In the genomic region with DNA sequence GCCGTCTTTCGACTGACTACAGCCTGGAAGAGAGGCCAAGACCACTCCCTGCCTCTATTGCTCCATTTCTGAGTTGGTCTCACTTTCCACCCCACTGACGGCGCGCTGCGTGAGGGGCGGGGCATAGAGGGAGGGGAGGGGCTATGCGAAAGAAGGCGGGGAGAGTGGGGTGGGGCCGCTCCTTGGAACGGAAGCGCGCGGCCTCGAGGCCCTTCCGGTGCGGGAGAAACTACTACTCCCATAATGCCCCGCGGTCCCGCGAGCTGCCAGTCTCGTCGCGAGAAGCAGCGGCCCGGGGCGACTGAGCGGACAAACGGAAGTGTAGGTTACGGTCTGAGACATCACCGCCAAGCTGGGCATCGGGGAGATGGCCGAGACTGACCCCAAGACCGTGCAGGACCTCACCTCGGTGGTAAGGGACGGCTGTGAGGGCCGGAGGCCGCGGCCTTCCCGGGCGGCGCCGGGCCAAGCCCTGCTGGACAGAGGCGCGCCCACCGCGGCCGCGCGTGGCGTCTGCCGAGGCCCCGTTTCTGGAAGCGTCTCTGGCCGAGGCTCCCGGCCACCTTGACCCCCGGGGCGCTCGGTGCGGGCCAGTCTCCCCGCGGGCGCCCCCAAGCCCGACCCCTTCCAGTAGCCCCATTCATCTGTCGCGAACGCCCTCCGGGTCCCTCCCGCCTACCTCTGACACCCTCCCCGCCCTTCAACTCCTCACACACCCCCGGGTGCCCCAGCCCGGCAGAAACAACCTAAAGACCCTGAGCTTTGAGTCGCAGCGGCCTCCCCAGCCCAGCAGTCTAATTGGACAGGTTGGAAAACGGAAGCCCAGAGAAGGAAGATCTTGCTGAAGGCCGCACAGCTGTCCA, we compare ENCODE assay signal across 1 cellular context.
TF ChIP-seq lines count a peak whose summit lies in the region.

TSS of gene HSBP1 (plus strand) at position 269 of the 863 bp plus-strand sequence. CDS start at position 368, 99 bp downstream.

TF ChIP-seq in K562, 482 proteins besides CTCF, POLR2A, EP300 and RAD21 (continued from another document and continues in another):
- no peak for TF ChIP-seq BDP1 (IDR thresholded peaks at IDR 0.05; ENCODE audit: insufficient read depth, insufficient read length)
- peak; percentile 93 for TF ChIP-seq ARHGAP35 (IDR thresholded peaks at IDR 0.05; ENCODE audit: partially characterized antibody)
- TF ChIP-seq TFAM (CRISPR knock-in tag; conservative IDR thresholded peaks at IDR 0.05) = no peak
- no peak for TF ChIP-seq PCBP2 (IDR thresholded peaks at IDR 0.05; ENCODE audit: low read depth, low read length, poor library complexity, severe bottlenecking)
- no peak for TF ChIP-seq SNRNP70 (optimal IDR thresholded peaks at IDR 0.05; ENCODE audit: low read depth, low read length)
- TF ChIP-seq KLF13 (tag; IDR thresholded peaks at IDR 0.05; ENCODE audit: borderline replicate concordance, low read depth) = no peak
- peak; percentile 71; the same call in 1 of the 2 replicates for TF ChIP-seq CTBP1 (IDR thresholded peaks at IDR 0.05; ENCODE audit: borderline replicate concordance)
- no peak for TF ChIP-seq MED1 (CRISPR knock-in tag; IDR thresholded peaks at IDR 0.05; ENCODE audit: borderline replicate concordance)
- TF ChIP-seq ZBTB7A (IDR thresholded peaks at IDR 0.05; ENCODE audit: borderline replicate concordance, control insufficient read depth, low read depth, low read length) = 0 out of 2 replicates have a peak, but pooled peaks have one; percentile 11
- TF ChIP-seq, protein P1, sequence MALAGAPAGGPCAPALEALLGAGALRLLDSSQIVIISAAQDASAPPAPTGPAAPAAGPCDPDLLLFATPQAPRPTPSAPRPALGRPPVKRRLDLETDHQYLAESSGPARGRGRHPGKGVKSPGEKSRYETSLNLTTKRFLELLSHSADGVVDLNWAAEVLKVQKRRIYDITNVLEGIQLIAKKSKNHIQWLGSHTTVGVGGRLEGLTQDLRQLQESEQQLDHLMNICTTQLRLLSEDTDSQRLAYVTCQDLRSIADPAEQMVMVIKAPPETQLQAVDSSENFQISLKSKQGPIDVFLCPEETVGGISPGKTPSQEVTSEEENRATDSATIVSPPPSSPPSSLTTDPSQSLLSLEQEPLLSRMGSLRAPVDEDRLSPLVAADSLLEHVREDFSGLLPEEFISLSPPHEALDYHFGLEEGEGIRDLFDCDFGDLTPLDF (CRISPR knock-in tag; IDR thresholded peaks at IDR 0.05) = no peak
- TF ChIP-seq FOXO4 (CRISPR knock-in tag; IDR thresholded peaks at IDR 0.05) = no peak
- TF ChIP-seq ETS2 (tag; IDR thresholded peaks at IDR 0.05; ENCODE audit: borderline replicate concordance, poor library complexity, severe bottlenecking) = no peak
- peak; percentile 77 for TF ChIP-seq SUPT5H (IDR thresholded peaks at IDR 0.05)
- TF ChIP-seq SMAD2 (IDR thresholded peaks at IDR 0.05; ENCODE audit: low read depth, low read length) = no peak
- no peak for TF ChIP-seq RBM22 (IDR thresholded peaks at IDR 0.05; ENCODE audit: low read depth, low read length, poor library complexity, severe bottlenecking)
- TF ChIP-seq, protein P2, sequence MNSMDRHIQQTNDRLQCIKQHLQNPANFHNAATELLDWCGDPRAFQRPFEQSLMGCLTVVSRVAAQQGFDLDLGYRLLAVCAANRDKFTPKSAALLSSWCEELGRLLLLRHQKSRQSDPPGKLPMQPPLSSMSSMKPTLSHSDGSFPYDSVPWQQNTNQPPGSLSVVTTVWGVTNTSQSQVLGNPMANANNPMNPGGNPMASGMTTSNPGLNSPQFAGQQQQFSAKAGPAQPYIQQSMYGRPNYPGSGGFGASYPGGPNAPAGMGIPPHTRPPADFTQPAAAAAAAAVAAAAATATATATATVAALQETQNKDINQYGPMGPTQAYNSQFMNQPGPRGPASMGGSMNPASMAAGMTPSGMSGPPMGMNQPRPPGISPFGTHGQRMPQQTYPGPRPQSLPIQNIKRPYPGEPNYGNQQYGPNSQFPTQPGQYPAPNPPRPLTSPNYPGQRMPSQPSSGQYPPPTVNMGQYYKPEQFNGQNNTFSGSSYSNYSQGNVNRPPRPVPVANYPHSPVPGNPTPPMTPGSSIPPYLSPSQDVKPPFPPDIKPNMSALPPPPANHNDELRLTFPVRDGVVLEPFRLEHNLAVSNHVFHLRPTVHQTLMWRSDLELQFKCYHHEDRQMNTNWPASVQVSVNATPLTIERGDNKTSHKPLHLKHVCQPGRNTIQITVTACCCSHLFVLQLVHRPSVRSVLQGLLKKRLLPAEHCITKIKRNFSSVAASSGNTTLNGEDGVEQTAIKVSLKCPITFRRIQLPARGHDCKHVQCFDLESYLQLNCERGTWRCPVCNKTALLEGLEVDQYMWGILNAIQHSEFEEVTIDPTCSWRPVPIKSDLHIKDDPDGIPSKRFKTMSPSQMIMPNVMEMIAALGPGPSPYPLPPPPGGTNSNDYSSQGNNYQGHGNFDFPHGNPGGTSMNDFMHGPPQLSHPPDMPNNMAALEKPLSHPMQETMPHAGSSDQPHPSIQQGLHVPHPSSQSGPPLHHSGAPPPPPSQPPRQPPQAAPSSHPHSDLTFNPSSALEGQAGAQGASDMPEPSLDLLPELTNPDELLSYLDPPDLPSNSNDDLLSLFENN (IDR thresholded peaks at IDR 0.05; ENCODE audit: low read depth in 2 of 2, low read length in 2 of 2) = no peak
- TF ChIP-seq ZBTB43 (CRISPR knock-in tag; IDR thresholded peaks at IDR 0.05) = no peak
- TF ChIP-seq HNRNPH1 (optimal IDR thresholded peaks at IDR 0.05; ENCODE audit: low read depth, low read length) = no peak
- TF ChIP-seq JUNB (CRISPR knock-in tag; conservative IDR thresholded peaks at IDR 0.05) = no peak
- no peak for TF ChIP-seq ZNF407 (IDR thresholded peaks at IDR 0.05; ENCODE audit: low read depth)
- peak in 1 of 2 experiments; percentile 76; a peak in 1 of 4 replicates for TF ChIP-seq HDAC1 (IDR thresholded peaks at IDR 0.05)
- no peak for TF ChIP-seq MYNN (IDR thresholded peaks at IDR 0.05)
- no peak for TF ChIP-seq MYNN (CRISPR knock-in tag; IDR thresholded peaks at IDR 0.05)
- TF ChIP-seq MIER1 (IDR thresholded peaks at IDR 0.05; ENCODE audit: low read depth) = no peak
- no peak for TF ChIP-seq FOSL1 (tag; conservative IDR thresholded peaks at IDR 0.05)
- peak; percentile 37 for TF ChIP-seq HMGN3 (IDR thresholded peaks at IDR 0.05; ENCODE audit: borderline replicate concordance, extremely low read depth, insufficient read length, low read depth, low read length)
- TF ChIP-seq GATAD2A (IDR thresholded peaks at IDR 0.05) = 0 out of 2 replicates have a peak, but pooled peaks have one; percentile 20
- no peak for TF ChIP-seq RBM34 (IDR thresholded peaks at IDR 0.05; ENCODE audit: borderline replicate concordance, insufficient read depth, low read length)
- TF ChIP-seq, protein P3, sequence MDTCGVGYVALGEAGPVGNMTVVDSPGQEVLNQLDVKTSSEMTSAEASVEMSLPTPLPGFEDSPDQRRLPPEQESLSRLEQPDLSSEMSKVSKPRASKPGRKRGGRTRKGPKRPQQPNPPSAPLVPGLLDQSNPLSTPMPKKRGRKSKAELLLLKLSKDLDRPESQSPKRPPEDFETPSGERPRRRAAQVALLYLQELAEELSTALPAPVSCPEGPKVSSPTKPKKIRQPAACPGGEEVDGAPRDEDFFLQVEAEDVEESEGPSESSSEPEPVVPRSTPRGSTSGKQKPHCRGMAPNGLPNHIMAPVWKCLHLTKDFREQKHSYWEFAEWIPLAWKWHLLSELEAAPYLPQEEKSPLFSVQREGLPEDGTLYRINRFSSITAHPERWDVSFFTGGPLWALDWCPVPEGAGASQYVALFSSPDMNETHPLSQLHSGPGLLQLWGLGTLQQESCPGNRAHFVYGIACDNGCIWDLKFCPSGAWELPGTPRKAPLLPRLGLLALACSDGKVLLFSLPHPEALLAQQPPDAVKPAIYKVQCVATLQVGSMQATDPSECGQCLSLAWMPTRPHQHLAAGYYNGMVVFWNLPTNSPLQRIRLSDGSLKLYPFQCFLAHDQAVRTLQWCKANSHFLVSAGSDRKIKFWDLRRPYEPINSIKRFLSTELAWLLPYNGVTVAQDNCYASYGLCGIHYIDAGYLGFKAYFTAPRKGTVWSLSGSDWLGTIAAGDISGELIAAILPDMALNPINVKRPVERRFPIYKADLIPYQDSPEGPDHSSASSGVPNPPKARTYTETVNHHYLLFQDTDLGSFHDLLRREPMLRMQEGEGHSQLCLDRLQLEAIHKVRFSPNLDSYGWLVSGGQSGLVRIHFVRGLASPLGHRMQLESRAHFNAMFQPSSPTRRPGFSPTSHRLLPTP (IDR thresholded peaks at IDR 0.05; ENCODE audit: borderline replicate concordance, extremely low read depth, insufficient read length) = no peak
- no peak for TF ChIP-seq POU5F1 (IDR thresholded peaks at IDR 0.05; ENCODE audit: borderline replicate concordance, low read depth, low read length, partially characterized antibody)
- TF ChIP-seq WHSC1 (IDR thresholded peaks at IDR 0.05; ENCODE audit: low read length) = no peak
- 0 out of 2 replicates have a peak, but pooled peaks have one; percentile 19 for TF ChIP-seq CREB1 (IDR thresholded peaks at IDR 0.05)
- TF ChIP-seq CREB1 (CRISPR knock-in tag; IDR thresholded peaks at IDR 0.05) = 0 out of 2 replicates have a peak, but pooled peaks have one; percentile 29
- TF ChIP-seq CHD4 (IDR thresholded peaks at IDR 0.05; ENCODE audit: insufficient read depth, insufficient replicate concordance, low read depth, low read length, poor library complexity, severe bottlenecking) = no peak
